ENCODE assay signal across 7 cellular contexts in genomic region chr14:70880888-70881287, GRCh38. TPM values are rescaled to one million over a fixed set of nuclear protein-coding genes. Genes with fewer than 3 reads are reported as not detected.
DNase-seq lines count a peak whose midpoint lies in the region; ATAC-seq and TF ChIP-seq lines count a peak whose summit lies in the region.
"Not testable (repeated sequence)": the region's sequence is repeated elsewhere in the genome, so short reads cannot be mapped to it uniquely, and the experiment has no call there.

No MANE protein-coding gene starts in this region.

- intact Hi-C loops in CD14-positive monocyte (cut with micrococcal nuclease), result not testable (repeated sequence)
- intact Hi-C loops in activated CD4-positive, alpha-beta T cell treated with anti-CD3 and anti-CD28 coated beads, Interleukin-2, amount 10 ng/mL, durations not matched to agents 24 days and 14 days (cut with micrococcal nuclease), result loop anchor here (10.0 kb wide), 2 partner anchors 444 to 674 kb away; partner anchors contain the start of gene SIPA1L1

- H3K4me2 ChIP-seq in OCI-LY3 (ENCODE audit: low read length), result peak overlapping the region; percentile 76

- not testable (repeated sequence) for H4K20me1 ChIP-seq in OCI-LY3 (ENCODE audit: insufficient read depth, low read length)

- CTCF ChIA-PET in HEK293 (lab: Yijun Ruan, JAX), result not testable (repeated sequence)

- H3K27me3 ChIP-seq in OCI-LY3 (ENCODE audit: low read depth, low read length), result peaks cover 13% of the 10 kb centered on the region; the same call in 1 of the 2 replicates
- not testable (repeated sequence) for H3K27me3 ChIP-seq in neutrophil

- H3K4me3 ChIP-seq in HEK293 (ENCODE audit: low read depth, low read length); OCI-LY3 (ENCODE audit: low read length); neutrophil (ENCODE audit: low read depth in 1 of 2, low read length in 1 of 2): not testable (repeated sequence)

- not testable (repeated sequence) for H3K79me2 ChIP-seq in OCI-LY3 (ENCODE audit: low read length)

- H3K36me3 ChIP-seq in HEK293 (ENCODE audit: control insufficient read depth in 2 of 2, insufficient read depth in 1 of 2, low read length in 2 of 2); OCI-LY3 (replicated peaks; ENCODE audit: low read depth, low read length); neutrophil: not testable (repeated sequence)

- not testable (repeated sequence) for H3K9me3 Mint-ChIP-seq in CD14-positive monocyte; activated CD4-positive, alpha-beta T cell treated with anti-CD3 and anti-CD28 coated beads, Interleukin-2, amount 10 ng/mL, durations not matched to agents 24 days and 14 days; activated naive CD8-positive, alpha-beta T cell treated with anti-CD3 and anti-CD28 coated beads, Interleukin-2, amount 10 ng/mL, durations not matched to agents 7 days and 5 days

- not testable (repeated sequence) for H3K9me3 ChIP-seq in HEK293 (ENCODE audit: control insufficient read depth, insufficient read depth, low read depth, low read length); OCI-LY3 (ENCODE audit: insufficient read depth, low read length); neutrophil

- H3K27ac ChIP-seq in HEK293 (ENCODE audit: extremely low read depth, low read depth, low read length); OCI-LY3 (ENCODE audit: low read length): not testable (repeated sequence)
- peak overlapping the region; percentile 99 for H3K27ac ChIP-seq in neutrophil

- not testable (repeated sequence) for H3K4me3 Mint-ChIP-seq in CD14-positive monocyte; activated CD4-positive, alpha-beta T cell treated with anti-CD3 and anti-CD28 coated beads, Interleukin-2, amount 10 ng/mL, durations not matched to agents 24 days and 14 days; activated naive CD8-positive, alpha-beta T cell treated with anti-CD3 and anti-CD28 coated beads, Interleukin-2, amount 10 ng/mL, durations not matched to agents 7 days and 5 days

- H3K4me1 Mint-ChIP-seq in CD14-positive monocyte, result peaks cover 70% of the 10 kb centered on the region
- peaks cover 44% of the 10 kb centered on the region for H3K4me1 Mint-ChIP-seq in activated CD4-positive, alpha-beta T cell treated with anti-CD3 and anti-CD28 coated beads, Interleukin-2, amount 10 ng/mL, durations not matched to agents 24 days and 14 days
- peaks cover 54% of the 10 kb centered on the region for H3K4me1 Mint-ChIP-seq in activated naive CD8-positive, alpha-beta T cell treated with anti-CD3 and anti-CD28 coated beads, Interleukin-2, amount 10 ng/mL, durations not matched to agents 7 days and 5 days

- H3K36me3 Mint-ChIP-seq in CD14-positive monocyte; activated CD4-positive, alpha-beta T cell treated with anti-CD3 and anti-CD28 coated beads, Interleukin-2, amount 10 ng/mL, durations not matched to agents 24 days and 14 days (ENCODE audit: low read depth); activated naive CD8-positive, alpha-beta T cell treated with anti-CD3 and anti-CD28 coated beads, Interleukin-2, amount 10 ng/mL, durations not matched to agents 7 days and 5 days: not testable (repeated sequence)

- POLR2A ChIA-PET in HEK293 (lab: Yijun Ruan, JAX), result not testable (repeated sequence)
- POLR2A ChIA-PET in activated naive CD8-positive, alpha-beta T cell treated with anti-CD3 and anti-CD28 coated beads, Interleukin-2, amount 10 ng/mL, durations not matched to agents 7 days and 5 days (lab: Charles Lee), result interaction anchor here (8.5 kb wide), 1 partner anchor 27 kb away, joined by 132 read pairs; the partner anchor contains the start of gene PCNX1

- H3K27ac Mint-ChIP-seq in CD14-positive monocyte, result peak overlapping the region; percentile 89 to 100 (median 99)
- H3K27ac Mint-ChIP-seq in activated CD4-positive, alpha-beta T cell treated with anti-CD3 and anti-CD28 coated beads, Interleukin-2, amount 10 ng/mL, durations not matched to agents 24 days and 14 days, result peak overlapping the region; percentile 49
- peak overlapping the region; percentile 50 for H3K27ac Mint-ChIP-seq in activated naive CD8-positive, alpha-beta T cell treated with anti-CD3 and anti-CD28 coated beads, Interleukin-2, amount 10 ng/mL, durations not matched to agents 7 days and 5 days

- H3K9ac ChIP-seq in OCI-LY3 (ENCODE audit: low read length), result not testable (repeated sequence)

- not testable (repeated sequence) for H3K27me3 Mint-ChIP-seq in CD14-positive monocyte (ENCODE audit: low read depth in 3 of 3); activated CD4-positive, alpha-beta T cell treated with anti-CD3 and anti-CD28 coated beads, Interleukin-2, amount 10 ng/mL, durations not matched to agents 24 days and 14 days; activated naive CD8-positive, alpha-beta T cell treated with anti-CD3 and anti-CD28 coated beads, Interleukin-2, amount 10 ng/mL, durations not matched to agents 7 days and 5 days

- ATAC-seq in activated naive CD8-positive, alpha-beta T cell treated with anti-CD3 and anti-CD28 coated beads, Interleukin-2, amount 10 ng/mL, durations not matched to agents 7 days and 5 days (ENCODE audit: low read depth), result not testable (repeated sequence)

- not testable (repeated sequence) for H3K4me1 ChIP-seq in HEK293 (ENCODE audit: control insufficient read depth, insufficient read depth, low read length)
- H3K4me1 ChIP-seq in OCI-LY3 (ENCODE audit: low read length), result peaks cover 51% of the 10 kb centered on the region
- H3K4me1 ChIP-seq in neutrophil (ENCODE audit: control insufficient read depth in 1 of 2, insufficient read depth in 1 of 2, low read depth in 1 of 2, low read length in 1 of 2), result peaks cover 73 to 75% of the 10 kb centered on the region in 2 experiments

- not testable (repeated sequence) for TF ChIP-seq CTCF in CD14-positive monocyte (IDR thresholded peaks at IDR 0.05); HEK293 (tag by site-specific recombination; IDR thresholded peaks at IDR 0.05); OCI-LY3 (IDR thresholded peaks at IDR 0.05; ENCODE audit: low read depth, low read length); neutrophil (IDR thresholded peaks at IDR 0.05)

- not testable (repeated sequence) for DNase-seq in CD14-positive monocyte (ENCODE audit: low spot score); activated CD4-positive, alpha-beta T cell treated with anti-CD3 and anti-CD28 coated beads, Interleukin-2, amount 10 ng/mL, durations not matched to agents 24 days and 14 days; activated naive CD8-positive, alpha-beta T cell treated with anti-CD3 and anti-CD28 coated beads, Interleukin-2, amount 10 ng/mL, durations not matched to agents 7 days and 5 days
- peak; percentile 91 for DNase-seq in NCI-H82 (lab: John Stamatoyannopoulos, UW)

- not testable (repeated sequence) for H2AFZ ChIP-seq in OCI-LY3 (ENCODE audit: low read depth, low read length)

TF ChIP-seq in HEK293, 187 proteins besides CTCF, POLR2A, EP300 and RAD21:
- TF ChIP-seq ZNF596 (tag by site-specific recombination; IDR thresholded peaks at IDR 0.05), result peak; percentile 95
TF ChIP-seq in HEK293: peak in this region for 1; not testable (repeated sequence) for 186.

RNA-seq across cellular contexts. Expression of gene PCNX1, which starts 26.4 kb away (rescaled TPM):
- polyA plus RNA-seq in CD14-positive monocyte, result 1 to 10 TPM; 7.3 to 8.1 TPM
- 45.5 and 56.0 TPM in 2 replicates for total RNA-seq in activated CD4-positive, alpha-beta T cell treated with anti-CD3 and anti-CD28 coated beads, Interleukin-2, amount 10 ng/mL, durations not matched to agents 24 days and 14 days
- 10 to 100 TPM; 80.0 to 93.0 TPM for total RNA-seq in activated naive CD8-positive, alpha-beta T cell treated with anti-CD3 and anti-CD28 coated beads, Interleukin-2, amount 10 ng/mL, durations not matched to agents 7 days and 5 days

Comparison
In these comparisons a context has a peak if more than half of its experiments do, and no peak if none do; other contexts are left out.
1. H3K27ac Mint-ChIP-seq: peak in every context shown above with its lines; median percentile 99 in CD14-positive monocyte; 50 in activated naive CD8-positive, alpha-beta T cell treated with anti-CD3 and anti-CD28 coated beads, Interleukin-2, amount 10 ng/mL, durations not matched to agents 7 days and 5 days; 49 in activated CD4-positive, alpha-beta T cell treated with anti-CD3 and anti-CD28 coated beads, Interleukin-2, amount 10 ng/mL, durations not matched to agents 24 days and 14 days.